ENCODE assay signal across 11 cellular contexts in the genomic region with DNA sequence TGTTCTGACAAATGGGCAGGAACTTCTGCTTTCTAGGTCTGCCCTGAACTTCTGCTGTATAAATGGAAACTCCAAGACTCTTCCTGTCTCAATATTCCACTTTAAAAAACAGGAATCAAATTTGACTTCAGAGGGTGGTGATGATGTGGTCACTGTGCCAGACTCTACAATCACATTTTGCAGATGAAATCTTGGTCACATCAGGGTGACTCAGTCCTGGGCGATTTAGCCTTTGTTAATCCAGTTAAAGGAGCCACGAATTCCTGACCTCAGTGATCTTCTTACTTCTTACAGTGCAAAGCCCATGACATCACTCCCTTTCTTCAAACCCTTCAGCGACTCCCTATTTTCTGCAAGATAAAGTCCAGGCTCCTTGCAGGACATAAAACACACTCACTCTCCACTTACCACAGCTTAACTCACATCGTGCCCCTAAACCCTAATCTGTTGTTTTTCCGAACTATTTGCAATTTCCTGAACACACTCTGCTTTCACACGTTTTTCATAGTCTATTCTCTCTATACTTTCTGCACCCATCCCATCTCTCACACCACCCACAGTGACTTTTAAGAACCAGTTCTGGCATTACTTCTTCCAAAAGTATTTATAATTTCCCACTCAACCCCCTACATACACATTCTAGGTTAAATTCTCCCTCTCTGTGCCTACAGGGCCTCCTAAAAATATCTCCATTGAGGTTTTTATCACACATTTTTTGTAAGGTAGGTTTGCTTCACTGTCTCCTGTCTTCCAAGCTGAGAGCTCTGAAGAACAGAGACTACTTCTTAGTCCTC. TPM values are rescaled to one million over a fixed set of nuclear protein-coding genes. Genes with fewer than 3 reads are reported as not detected.
DNase-seq lines count a peak whose midpoint lies in the region; ATAC-seq and TF ChIP-seq lines count a peak whose summit lies in the region.
"Had no signal": no experiment of that assay in that cellular context is flagged by ENCODE, and none has a peak within 500 bp of the region (broad histone marks: within the 10 kb centered on the region; RNA-seq: fewer than 3 reads in every experiment).

No MANE protein-coding gene starts in this region.

- ATAC-seq in RWPE2 (ENCODE audit: low read depth) = peak; percentile 58; the same call in 1 of the 3 replicates

- H3K9me3 Mint-ChIP-seq in neural crest cell = peaks cover 2% of the 10 kb centered on the region

- no peaks in the 10 kb centered on the region for H3K36me3 ChIP-seq in RWPE2 (ENCODE audit: low read depth)
- no peaks in the 10 kb centered on the region for H3K36me3 ChIP-seq in esophagus muscularis mucosa
- no peaks in the 10 kb centered on the region for H3K36me3 ChIP-seq in ovary

- DNase-seq in CD1c-positive myeloid dendritic cell (ENCODE audit: extremely low spot score) = peak; percentile 91
- no peak for DNase-seq in RWPE2 (ENCODE audit: low spot score)
- DNase-seq in esophagus muscularis mucosa (ENCODE audit: extremely low spot score) = no peak
- no peak for DNase-seq in neural crest cell (ENCODE audit: low read depth, low spot score)
- DNase-seq in NCI-H2196 (lab: John Stamatoyannopoulos, UW; ENCODE audit: unreplicated experiment) = no peak
- DNase-seq in ovary = no peak
- DNase-seq in GM20000 (ENCODE audit: low spot score) = no peak
- DNase-seq in ureter (ENCODE audit: low spot score) = no peak
- DNase-seq: DND-41 had no signal

- no peak overlapping the region for H3K27ac ChIP-seq in RWPE2 (ENCODE audit: poor library complexity, severe bottlenecking)
- peak overlapping the region; percentile 40 to 55 (median 50) for H3K27ac ChIP-seq in esophagus muscularis mucosa (replicated peaks in 1 of 4)
- H3K27ac ChIP-seq in ovary = peak overlapping the region in 1 of 2 donors; percentile 10
- H3K27ac ChIP-seq: foreskin keratinocyte had no signal

- 35% methylated on average over 6 of the region's 6 CpGs for WGBS in esophagus muscularis mucosa
- WGBS in ovary, 3 donors = 9 to 11% (median 11%) methylated on average over 6 of the region's 6 CpGs

- TF ChIP-seq POLR2A in esophagus muscularis mucosa (IDR thresholded peaks at IDR 0.05; ENCODE audit: low read depth) (no peak), ovary (IDR thresholded peaks at IDR 0.05) (no peak)

- H3K4me1 ChIP-seq in RWPE2 (ENCODE audit: insufficient read depth, poor library complexity, severe bottlenecking) = peaks cover 6% of the 10 kb centered on the region
- H3K4me1 ChIP-seq in esophagus muscularis mucosa = peaks cover 32 to 78% (median 57%) of the 10 kb centered on the region in 4 donors
- peaks cover 19% of the 10 kb centered on the region for H3K4me1 ChIP-seq in ovary (ENCODE audit: insufficient read depth)

- H3K9me3 ChIP-seq in RWPE2 (ENCODE audit: severe bottlenecking) = no peaks in the 10 kb centered on the region
- H3K9me3 ChIP-seq in esophagus muscularis mucosa = no peaks in the 10 kb centered on the region
- no peaks in the 10 kb centered on the region for H3K9me3 ChIP-seq in ovary

- intact Hi-C loops in esophagus muscularis mucosa (cut with DNase I) (no loop called here), ovary (cut with DNase I) (loop anchor here in 1 of 4 donors (10.0 kb wide), 1 partner anchor 67 kb away; no protein-coding TSS in a partner anchor)

- no peaks in the 10 kb centered on the region for H3K27me3 ChIP-seq in RWPE2 (ENCODE audit: insufficient read depth, poor library complexity, severe bottlenecking)
- H3K27me3 ChIP-seq in esophagus muscularis mucosa = no peaks in the 10 kb centered on the region
- H3K27me3 ChIP-seq in ovary = no peaks in the 10 kb centered on the region
- H3K27me3 ChIP-seq: foreskin keratinocyte had no signal

- TF ChIP-seq CTCF in RWPE2 (IDR thresholded peaks at IDR 0.05; ENCODE audit: poor library complexity, severe bottlenecking) (no peak), esophagus muscularis mucosa (IDR thresholded peaks at IDR 0.05) (no peak), neural crest cell (conservative IDR thresholded peaks at IDR 0.05) (no peak), ovary (IDR thresholded peaks at IDR 0.05) (no peak), GM20000 (IDR thresholded peaks at IDR 0.05; ENCODE audit: extremely low read depth, missing control alignments) (no peak)

- TF ChIP-seq EP300 in esophagus muscularis mucosa (IDR thresholded peaks at IDR 0.05) (no peak), ovary (IDR thresholded peaks at IDR 0.05) (no peak)

- H3K36me3 Mint-ChIP-seq in neural crest cell (ENCODE audit: low read depth) = no peaks in the 10 kb centered on the region

- H3K27ac Mint-ChIP-seq in neural crest cell (ENCODE audit: unreplicated experiment) = peak overlapping the region; percentile 92

- no peaks in the 10 kb centered on the region for H3K27me3 Mint-ChIP-seq in neural crest cell (ENCODE audit: low read depth)

- H3K4me3 Mint-ChIP-seq in neural crest cell = no peak overlapping the region

- no peak overlapping the region for H3K4me3 ChIP-seq in RWPE2 (ENCODE audit: severe bottlenecking)
- H3K4me3 ChIP-seq in esophagus muscularis mucosa = no peak overlapping the region
- no peak overlapping the region for H3K4me3 ChIP-seq in ovary

- peaks cover 75% of the 10 kb centered on the region for H3K4me1 Mint-ChIP-seq in neural crest cell

RNA-seq across cellular contexts. Expression of a gene that starts 11.1 kb away (rescaled TPM):
- total RNA-seq in esophagus muscularis mucosa = 10 to 100 TPM; 27.5 to 45.9 (median 32.4) TPM
- total RNA-seq in neural crest cell = 8.7 and 8.8 TPM in 2 replicates
- total RNA-seq in ovary = 100 to 1,000 TPM in 5 of 7 donors, 10 to 100 TPM in 2; 60.8 to 145 (median 115) TPM
- polyA plus RNA-seq in ovary = 100 to 1,000 TPM in 1 of 2 donors, 10 to 100 TPM in 1; 94.7 to 170 TPM
- 30.8 TPM for total RNA-seq in ureter
- total RNA-seq: T-helper 2 cell treated with Interferon-gamma antibody and Interleukin-4, amounts not matched to agents 100 ng/mL and 5 ng/mL, for 36 hours had no signal

RNA-seq across cellular contexts. Expression of a gene that starts 48.5 kb away (rescaled TPM):
- total RNA-seq in esophagus muscularis mucosa (1 to 10 TPM; 1.3 to 3.3 (median 2.7) TPM), neural crest cell (1.6 and 1.8 TPM in 2 replicates), ovary (10 to 100 TPM in 3 of 7 donors, 1 to 10 TPM in 4; 5.6 to 14.9 (median 9.0) TPM), ureter (26.2 TPM)
- polyA plus RNA-seq in ovary = 1 to 10 TPM; 5.4 to 8.4 TPM
